ENCODE assay signal across 2 cellular contexts in genomic region chr11:118947091-118947490, GRCh38.
A peak's percentile ranks its signal among the peaks of the same experiment; 100 is the strongest.
TF ChIP-seq lines count a peak whose summit lies in the region.

No MANE protein-coding gene starts in this region.

TF ChIP-seq in HepG2, 621 proteins besides CTCF, POLR2A, EP300 and RAD21:
- TF ChIP-seq MAFK (conservative IDR thresholded peaks at IDR 0.05 in 1 of 2, IDR thresholded peaks at IDR 0.05 in 1 of 2; ENCODE audit: low read length in 2 of 2) (peak; percentile 69 to 76), MAFF (IDR thresholded peaks at IDR 0.05; ENCODE audit: low read depth, low read length) (peak; percentile 66), SMAD3 (CRISPR knock-in tag; IDR thresholded peaks at IDR 0.05) (no peak)
TF ChIP-seq in HepG2: peak in this region for 2.

TF ChIP-seq in K562, 482 proteins besides CTCF, POLR2A, EP300 and RAD21:
- TF ChIP-seq GTF2B (IDR thresholded peaks at IDR 0.05; ENCODE audit: extremely low read depth, insufficient read length), result no peak
- no peak for TF ChIP-seq DLX4 (CRISPR knock-in tag; IDR thresholded peaks at IDR 0.05)
- TF ChIP-seq MAFF (IDR thresholded peaks at IDR 0.05; ENCODE audit: low read length), result peak; percentile 47
- TF ChIP-seq C11orf30 (IDR thresholded peaks at IDR 0.05; ENCODE audit: low read depth), result 0 out of 2 replicates have a peak, but pooled peaks have one; percentile 29
- TF ChIP-seq JUN (IDR thresholded peaks at IDR 0.05; ENCODE audit: borderline replicate concordance, low read depth, low read length), result no peak
- TF ChIP-seq JUN (CRISPR knock-in tag; IDR thresholded peaks at IDR 0.05; ENCODE audit: borderline replicate concordance), result no peak
- 0 out of 2 replicates have a peak, but pooled peaks have one; percentile 12 for TF ChIP-seq MAFG (tag; conservative IDR thresholded peaks at IDR 0.05)
- no peak for TF ChIP-seq HMGXB4 (CRISPR knock-in tag; IDR thresholded peaks at IDR 0.05)
- no peak for TF ChIP-seq KDM2B (CRISPR knock-in tag; IDR thresholded peaks at IDR 0.05)
- TF ChIP-seq ZNF316 (IDR thresholded peaks at IDR 0.05), result peak; percentile 62; the same call in 1 of the 2 replicates
